Comparison of ENCODE assay signal across 1 cellular context in genomic region chr2:68390114-68390513, GRCh38.
TF ChIP-seq lines count a peak whose summit lies in the region.

No MANE protein-coding gene starts in this region.

TF ChIP-seq in GM12878, 131 proteins besides CTCF, POLR2A, EP300 and RAD21 (continued from another document):
- TF ChIP-seq, protein P1, sequence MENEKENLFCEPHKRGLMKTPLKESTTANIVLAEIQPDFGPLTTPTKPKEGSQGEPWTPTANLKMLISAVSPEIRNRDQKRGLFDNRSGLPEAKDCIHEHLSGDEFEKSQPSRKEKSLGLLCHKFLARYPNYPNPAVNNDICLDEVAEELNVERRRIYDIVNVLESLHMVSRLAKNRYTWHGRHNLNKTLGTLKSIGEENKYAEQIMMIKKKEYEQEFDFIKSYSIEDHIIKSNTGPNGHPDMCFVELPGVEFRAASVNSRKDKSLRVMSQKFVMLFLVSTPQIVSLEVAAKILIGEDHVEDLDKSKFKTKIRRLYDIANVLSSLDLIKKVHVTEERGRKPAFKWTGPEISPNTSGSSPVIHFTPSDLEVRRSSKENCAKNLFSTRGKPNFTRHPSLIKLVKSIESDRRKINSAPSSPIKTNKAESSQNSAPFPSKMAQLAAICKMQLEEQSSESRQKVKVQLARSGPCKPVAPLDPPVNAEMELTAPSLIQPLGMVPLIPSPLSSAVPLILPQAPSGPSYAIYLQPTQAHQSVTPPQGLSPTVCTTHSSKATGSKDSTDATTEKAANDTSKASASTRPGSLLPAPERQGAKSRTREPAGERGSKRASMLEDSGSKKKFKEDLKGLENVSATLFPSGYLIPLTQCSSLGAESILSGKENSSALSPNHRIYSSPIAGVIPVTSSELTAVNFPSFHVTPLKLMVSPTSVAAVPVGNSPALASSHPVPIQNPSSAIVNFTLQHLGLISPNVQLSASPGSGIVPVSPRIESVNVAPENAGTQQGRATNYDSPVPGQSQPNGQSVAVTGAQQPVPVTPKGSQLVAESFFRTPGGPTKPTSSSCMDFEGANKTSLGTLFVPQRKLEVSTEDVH (IDR thresholded peaks at IDR 0.05; ENCODE audit: low read depth, partially characterized antibody), result no peak
- TF ChIP-seq POLR2AphosphoS5 (IDR thresholded peaks at IDR 0.05; ENCODE audit: low read length) (0 out of 2 replicates have a peak, but pooled peaks have one; percentile 17), SUPT20H (IDR thresholded peaks at IDR 0.05; ENCODE audit: borderline replicate concordance, control insufficient read depth, low read depth, low read length) (no peak), NFXL1 (IDR thresholded peaks at IDR 0.05; ENCODE audit: borderline replicate concordance) (no peak), ELK1 (IDR thresholded peaks at IDR 0.05; ENCODE audit: low read depth, low read length) (no peak), DPF2 (IDR thresholded peaks at IDR 0.05) (no peak), ZBED1 (IDR thresholded peaks at IDR 0.05; ENCODE audit: borderline replicate concordance) (peak; percentile 11; the same call in 1 of the 2 replicates), ETV6 (conservative IDR thresholded peaks at IDR 0.05 in 1 of 2, IDR thresholded peaks at IDR 0.05 in 1 of 2; ENCODE audit: borderline replicate concordance in 1 of 2, low read depth in 1 of 2) (no peak), BMI1 (IDR thresholded peaks at IDR 0.05; ENCODE audit: borderline replicate concordance) (no peak)
- TF ChIP-seq, protein P2, sequence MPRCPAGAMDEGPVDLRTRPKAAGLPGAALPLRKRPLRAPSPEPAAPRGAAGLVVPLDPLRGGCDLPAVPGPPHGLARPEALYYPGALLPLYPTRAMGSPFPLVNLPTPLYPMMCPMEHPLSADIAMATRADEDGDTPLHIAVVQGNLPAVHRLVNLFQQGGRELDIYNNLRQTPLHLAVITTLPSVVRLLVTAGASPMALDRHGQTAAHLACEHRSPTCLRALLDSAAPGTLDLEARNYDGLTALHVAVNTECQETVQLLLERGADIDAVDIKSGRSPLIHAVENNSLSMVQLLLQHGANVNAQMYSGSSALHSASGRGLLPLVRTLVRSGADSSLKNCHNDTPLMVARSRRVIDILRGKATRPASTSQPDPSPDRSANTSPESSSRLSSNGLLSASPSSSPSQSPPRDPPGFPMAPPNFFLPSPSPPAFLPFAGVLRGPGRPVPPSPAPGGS (IDR thresholded peaks at IDR 0.05; ENCODE audit: borderline replicate concordance, insufficient read depth, low read depth, low read length, poor library complexity, severe bottlenecking), result no peak
